In genomic region chr6:110566346-110567125, GRCh38 we compare ENCODE assay signal across 1 cellular context.
TF ChIP-seq lines count a peak whose summit lies in the region.

No MANE protein-coding gene starts in this region.

TF ChIP-seq in HepG2, 621 proteins besides CTCF, POLR2A, EP300 and RAD21 (continued from another document and continues in another):
- TF ChIP-seq LCORL (IDR thresholded peaks at IDR 0.05) (no peak), LCORL (CRISPR knock-in tag; IDR thresholded peaks at IDR 0.05) (peak; percentile 78; the same call in 1 of the 2 replicates), ZNF20 (CRISPR knock-in tag; IDR thresholded peaks at IDR 0.05) (no peak), ZNF777 (CRISPR knock-in tag; IDR thresholded peaks at IDR 0.05) (no peak), ZNF224 (CRISPR knock-in tag; IDR thresholded peaks at IDR 0.05) (0 out of 2 replicates have a peak, but pooled peaks have one; percentile 36), KDM3A (CRISPR knock-in tag; IDR thresholded peaks at IDR 0.05; ENCODE audit: low read depth) (0 out of 2 replicates have a peak, but pooled peaks have one; percentile 55), CREM (IDR thresholded peaks at IDR 0.05) (peak; percentile 62), CREM (CRISPR knock-in tag; IDR thresholded peaks at IDR 0.05) (no peak), ISL2 (CRISPR knock-in tag; IDR thresholded peaks at IDR 0.05) (peak; percentile 70; the same call in 1 of the 2 replicates), ZNF124 (CRISPR knock-in tag; IDR thresholded peaks at IDR 0.05) (no peak), RFX1 (IDR thresholded peaks at IDR 0.05) (no peak), PHF21A (CRISPR knock-in tag; IDR thresholded peaks at IDR 0.05) (peak; percentile 65; the same call in 1 of the 2 replicates), GATA4 (IDR thresholded peaks at IDR 0.05; ENCODE audit: borderline replicate concordance, low read depth) (peak; percentile 22; the same call in 1 of the 2 replicates), DR1 (CRISPR knock-in tag; IDR thresholded peaks at IDR 0.05) (no peak), FUBP1 (CRISPR knock-in tag; IDR thresholded peaks at IDR 0.05; ENCODE audit: borderline replicate concordance) (no peak), TFDP2 (CRISPR knock-in tag; IDR thresholded peaks at IDR 0.05) (peak; percentile 40; the same call in 1 of the 2 replicates), ASH2L (IDR thresholded peaks at IDR 0.05; ENCODE audit: insufficient read length, low read depth, low read length) (peak; percentile 44), SMAD1 (CRISPR knock-in tag; IDR thresholded peaks at IDR 0.05; ENCODE audit: borderline replicate concordance, low read depth) (no peak), ZNF574 (CRISPR knock-in tag; IDR thresholded peaks at IDR 0.05) (peak; percentile 65), ZHX1 (CRISPR knock-in tag; IDR thresholded peaks at IDR 0.05; ENCODE audit: low read depth) (peak; percentile 47; the same call in 1 of the 2 replicates), ZNF780A (CRISPR knock-in tag; IDR thresholded peaks at IDR 0.05) (no peak), ZNF597 (CRISPR knock-in tag; IDR thresholded peaks at IDR 0.05) (no peak), PATZ1 (CRISPR knock-in tag; IDR thresholded peaks at IDR 0.05) (peak; percentile 59; the same call in 1 of the 2 replicates), ZNF232 (CRISPR knock-in tag; IDR thresholded peaks at IDR 0.05; ENCODE audit: borderline replicate concordance) (peak; percentile 79; the same call in 1 of the 2 replicates), ZNF121 (CRISPR knock-in tag; IDR thresholded peaks at IDR 0.05) (peak; percentile 20; the same call in 1 of the 2 replicates), BCL6 (CRISPR knock-in tag; IDR thresholded peaks at IDR 0.05) (peak; percentile 40), ZBTB7B (CRISPR knock-in tag; IDR thresholded peaks at IDR 0.05) (peak; percentile 43), ZBTB39 (CRISPR knock-in tag; IDR thresholded peaks at IDR 0.05) (peak; percentile 76; the same call in 1 of the 2 replicates), ZBTB20 (CRISPR knock-in tag; IDR thresholded peaks at IDR 0.05; ENCODE audit: borderline replicate concordance, low read depth) (no peak), HNRNPK (IDR thresholded peaks at IDR 0.05; ENCODE audit: low read depth, low read length, poor library complexity, severe bottlenecking) (no peak), ZNF704 (CRISPR knock-in tag; IDR thresholded peaks at IDR 0.05; ENCODE audit: borderline replicate concordance) (no peak), ZNF280B (CRISPR knock-in tag; IDR thresholded peaks at IDR 0.05; ENCODE audit: borderline replicate concordance) (no peak), HMG20A (CRISPR knock-in tag; IDR thresholded peaks at IDR 0.05; ENCODE audit: borderline replicate concordance) (peak; percentile 61; the same call in 1 of the 2 replicates), FOXA1 (IDR thresholded peaks at IDR 0.05) (no peak), FOXA1 (CRISPR knock-in tag; IDR thresholded peaks at IDR 0.05) (no peak), PREB (CRISPR knock-in tag; IDR thresholded peaks at IDR 0.05) (no peak), ZNF660 (CRISPR knock-in tag; IDR thresholded peaks at IDR 0.05; ENCODE audit: borderline replicate concordance, low read depth) (no peak), TOE1 (CRISPR knock-in tag; IDR thresholded peaks at IDR 0.05) (peak; percentile 65; the same call in 1 of the 2 replicates), ZBTB37 (CRISPR knock-in tag; IDR thresholded peaks at IDR 0.05) (peak; percentile 86; the same call in 1 of the 2 replicates), ZNF24 (IDR thresholded peaks at IDR 0.05) (no peak), ZNF234 (CRISPR knock-in tag; conservative IDR thresholded peaks at IDR 0.05) (no peak), ZNF572 (CRISPR knock-in tag; IDR thresholded peaks at IDR 0.05) (no peak)
